ENCODE assay signal across 21 cellular contexts in the genomic region with DNA sequence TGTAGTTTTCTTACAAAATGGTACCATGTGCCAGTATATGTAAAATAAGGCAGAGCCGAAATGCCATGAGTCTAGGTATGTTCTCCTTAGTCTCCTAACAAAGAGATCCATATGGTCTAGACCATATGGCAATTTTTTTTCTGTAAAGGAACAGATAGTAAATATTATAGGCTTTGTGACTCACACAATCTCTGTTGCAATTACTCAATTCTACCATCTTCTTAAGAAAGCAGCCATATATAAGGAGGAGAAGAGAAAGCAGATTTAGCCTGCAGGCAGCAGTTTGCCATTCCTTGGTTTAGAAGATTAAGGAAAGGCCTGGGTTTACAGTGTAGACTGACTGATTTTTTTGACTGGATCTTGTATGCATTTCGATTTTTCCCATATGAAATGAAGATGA.
"Had no signal": no experiment of that assay in that cellular context is flagged by ENCODE, and none has a peak within 500 bp of the region (broad histone marks: within the 10 kb centered on the region; RNA-seq: fewer than 3 reads in every experiment).

No MANE protein-coding gene starts in this region.

- H3K4me3 ChIP-seq: lung, spleen, testis, upper lobe of right lung had no signal

- H3K4me1 ChIP-seq: spleen, testis, upper lobe of right lung had no signal

- DNase-seq: activated CD4-positive, alpha-beta T cell treated with anti-CD3 and anti-CD28 coated beads, Interleukin-2, amount 10 ng/mL, durations not matched to agents 7 days and 5 days; activated CD8-positive, alpha-beta memory T cell treated with anti-CD3 and anti-CD28 coated beads, Interleukin-2, amount 50 U/mL, for 4 hours; activated effector memory CD4-positive, alpha-beta T cell treated with Interleukin-2 at 50 U/mL for 16 hours; activated naive CD4-positive, alpha-beta T cell treated with anti-CD3 and anti-CD28 coated beads, Interleukin-2, amount 10 ng/mL, durations not matched to agents 7 days and 5 days; activated naive CD8-positive, alpha-beta T cell treated with anti-CD3 and anti-CD28 coated beads, Interleukin-2, amount 50 U/mL, for 24 hours; activated T-cell treated with anti-CD3 and anti-CD28 coated beads, Interleukin-2, amount 50 U/mL, for 48 hours; effector memory CD8-positive, alpha-beta T cell; hypothalamus; kidney; nephron progenitor cell; nucleus accumbens; spleen; stimulated activated CD4-positive, alpha-beta T cell treated with anti-CD3 and anti-CD28 coated beads, Interleukin-4, amount 100 ng/mL, for 4 hours; T-helper 1 cell; T1000; testis; upper lobe of right lung had no signal

- H3K27me3 ChIP-seq: spleen, testis, upper lobe of right lung had no signal

- H3K27ac ChIP-seq: spleen, testis, upper lobe of right lung had no signal

- H3K36me3 ChIP-seq: spleen, upper lobe of right lung had no signal

- ATAC-seq: activated CD4-positive, CD25-positive, alpha-beta regulatory T cell treated with anti-CD3 and anti-CD28 coated beads, Interleukin-2, amount 50 U/mL, for 24 hours; activated naive CD8-positive, alpha-beta T cell treated with anti-CD3 and anti-CD28 coated beads, Interleukin-2, amount 50 U/mL, for 24 hours; effector memory CD8-positive, alpha-beta T cell; left lobe of liver; stimulated activated memory B cell treated with anti-CD40 and anti-IgM and Interleukin-4, amounts not matched to agents 10 μg/mL and 1 μg/mL and 100 μg/mL, for 72 hours; upper lobe of right lung had no signal

- H3K9me3 ChIP-seq: spleen, testis, upper lobe of right lung had no signal
